8 cellular contexts compared by ENCODE assay signal in genomic region chr20:39050555-39050902, GRCh38.
DNase-seq lines count a peak whose midpoint lies in the region; ATAC-seq, FAIRE-seq and TF ChIP-seq lines count a peak whose summit lies in the region.

No MANE protein-coding gene starts in this region.

- H3K27me3 Mint-ChIP-seq in activated CD8-positive, alpha-beta memory T cell treated with anti-CD3 and anti-CD28 coated beads, Interleukin-2, amount 10 ng/mL, durations not matched to agents 7 days and 5 days, result peaks cover 7% of the 10 kb centered on the region
- peaks cover 10% of the 10 kb centered on the region for H3K27me3 Mint-ChIP-seq in activated CD4-positive, alpha-beta memory T cell treated with anti-CD3 and anti-CD28 coated beads, Interleukin-2, amount 10 ng/mL, durations not matched to agents 7 days and 5 days
- peaks cover 4% of the 10 kb centered on the region for H3K27me3 Mint-ChIP-seq in stimulated activated naive CD8-positive, alpha-beta T cell treated with anti-CD3 and anti-CD28 coated beads, Interleukin-15, amount 100 ng/mL, for 72 hours

- H3K27ac ChIP-seq in pancreas, result no peak overlapping the region

- H3K9ac ChIP-seq in iPS-15b (ENCODE audit: low read depth, low read length), result peak overlapping the region; percentile 41

- DNase-seq in activated CD8-positive, alpha-beta memory T cell treated with anti-CD3 and anti-CD28 coated beads, Interleukin-2, amount 10 ng/mL, durations not matched to agents 7 days and 5 days, result no peak
- no peak for DNase-seq in activated CD8-positive, alpha-beta memory T cell treated with anti-CD3 and anti-CD28 coated beads, Interleukin-2, amount 50 U/mL, for 48 hours
- DNase-seq in activated CD4-positive, alpha-beta memory T cell treated with anti-CD3 and anti-CD28 coated beads, Interleukin-2, amount 10 ng/mL, durations not matched to agents 7 days and 5 days, result no peak
- no peak for DNase-seq in stimulated activated naive CD8-positive, alpha-beta T cell treated with anti-CD3 and anti-CD28 coated beads, Interleukin-15, amount 100 ng/mL, for 72 hours
- DNase-seq in pancreas (no peak), left lobe of liver (ENCODE audit: low spot score) (no peak)

- 50 to 56% methylated on average over 4 of the region's 4 CpGs for WGBS in pancreas, 2 donors

- no peaks in the 10 kb centered on the region for H3K36me3 Mint-ChIP-seq in activated CD8-positive, alpha-beta memory T cell treated with anti-CD3 and anti-CD28 coated beads, Interleukin-2, amount 10 ng/mL, durations not matched to agents 7 days and 5 days
- H3K36me3 Mint-ChIP-seq in activated CD4-positive, alpha-beta memory T cell treated with anti-CD3 and anti-CD28 coated beads, Interleukin-2, amount 10 ng/mL, durations not matched to agents 7 days and 5 days (ENCODE audit: low read depth), result no peaks in the 10 kb centered on the region

- no peak for FAIRE-seq in pancreas (lab: Jason Lieb, UNC)

- no peaks in the 10 kb centered on the region for H3K4me1 ChIP-seq in iPS-15b (ENCODE audit: control insufficient read depth, insufficient read depth, low read length)
- H3K4me1 ChIP-seq in pancreas, result no peaks in the 10 kb centered on the region

- H3K4me3 Mint-ChIP-seq in activated CD8-positive, alpha-beta memory T cell treated with anti-CD3 and anti-CD28 coated beads, Interleukin-2, amount 10 ng/mL, durations not matched to agents 7 days and 5 days, result peak overlapping the region; percentile 75
- peak overlapping the region; percentile 76 for H3K4me3 Mint-ChIP-seq in activated CD4-positive, alpha-beta memory T cell treated with anti-CD3 and anti-CD28 coated beads, Interleukin-2, amount 10 ng/mL, durations not matched to agents 7 days and 5 days
- H3K4me3 Mint-ChIP-seq in stimulated activated naive CD8-positive, alpha-beta T cell treated with anti-CD3 and anti-CD28 coated beads, Interleukin-15, amount 100 ng/mL, for 72 hours, result peak overlapping the region; percentile 81 to 90

- POLR2A ChIA-PET in activated CD4-positive, alpha-beta memory T cell treated with anti-CD3 and anti-CD28 coated beads, Interleukin-2, amount 10 ng/mL, durations not matched to agents 7 days and 5 days (lab: Charles Lee), result interaction anchor here (0.6 to 1.0 kb wide), 2 partner anchors 89 to 124 kb away, joined by 5 to 6 read pairs; partner anchors contain the start of genes DHX35 and FAM83D

- H3K36me3 ChIP-seq in iPS-15b (ENCODE audit: control insufficient read depth, insufficient read depth, low read length), result no peaks in the 10 kb centered on the region
- no peaks in the 10 kb centered on the region for H3K36me3 ChIP-seq in pancreas

- no peak for ATAC-seq in activated CD8-positive, alpha-beta memory T cell treated with anti-CD3 and anti-CD28 coated beads, Interleukin-2, amount 10 ng/mL, durations not matched to agents 7 days and 5 days
- peak; percentile 3 for ATAC-seq in stimulated activated naive CD8-positive, alpha-beta T cell treated with anti-CD3 and anti-CD28 coated beads, Interleukin-15, amount 100 ng/mL, for 72 hours
- no peak for ATAC-seq in pancreas
- ATAC-seq in left lobe of liver, result no peak
- no peak for ATAC-seq in HG03039 (IDR thresholded peaks at IDR 0.05; ENCODE audit: unreplicated experiment)

- H3K27me3 ChIP-seq in iPS-15b (ENCODE audit: control insufficient read depth, insufficient read depth, low read length), result peaks cover 11% of the 10 kb centered on the region
- H3K27me3 ChIP-seq in pancreas, result no peaks in the 10 kb centered on the region

- H3K27ac Mint-ChIP-seq in activated CD8-positive, alpha-beta memory T cell treated with anti-CD3 and anti-CD28 coated beads, Interleukin-2, amount 10 ng/mL, durations not matched to agents 7 days and 5 days, result peak overlapping the region; percentile 17
- no peak overlapping the region for H3K27ac Mint-ChIP-seq in activated CD4-positive, alpha-beta memory T cell treated with anti-CD3 and anti-CD28 coated beads, Interleukin-2, amount 10 ng/mL, durations not matched to agents 7 days and 5 days
- H3K27ac Mint-ChIP-seq in stimulated activated naive CD8-positive, alpha-beta T cell treated with anti-CD3 and anti-CD28 coated beads, Interleukin-15, amount 100 ng/mL, for 72 hours, result no peak overlapping the region

- CTCF ChIA-PET in activated CD8-positive, alpha-beta memory T cell treated with anti-CD3 and anti-CD28 coated beads, Interleukin-2, amount 10 ng/mL, durations not matched to agents 7 days and 5 days (lab: Charles Lee), result interaction anchor here (0.6 to 7.4 kb wide), 34 partner anchors 11 to 1912 kb away, joined by 3 to 170 read pairs (median 6); partner anchors contain the start of genes DHX35 and FAM83D
- CTCF ChIA-PET in activated CD4-positive, alpha-beta memory T cell treated with anti-CD3 and anti-CD28 coated beads, Interleukin-2, amount 10 ng/mL, durations not matched to agents 7 days and 5 days (lab: Charles Lee), result interaction anchor here (0.6 to 6.3 kb wide), 24 partner anchors 9 to 403 kb away, joined by 3 to 94 read pairs (median 6); partner anchors contain the start of genes DHX35 and PPP1R16B

- TF ChIP-seq CTCF in pancreas (IDR thresholded peaks at IDR 0.05), result no peak

- no peaks in the 10 kb centered on the region for H3K9me3 ChIP-seq in iPS-15b (ENCODE audit: control insufficient read depth, insufficient read depth, low read length)
- no peaks in the 10 kb centered on the region for H3K9me3 ChIP-seq in pancreas

- H3K9me3 Mint-ChIP-seq in activated CD8-positive, alpha-beta memory T cell treated with anti-CD3 and anti-CD28 coated beads, Interleukin-2, amount 10 ng/mL, durations not matched to agents 7 days and 5 days (ENCODE audit: low read depth), result no peaks in the 10 kb centered on the region
- H3K9me3 Mint-ChIP-seq in activated CD4-positive, alpha-beta memory T cell treated with anti-CD3 and anti-CD28 coated beads, Interleukin-2, amount 10 ng/mL, durations not matched to agents 7 days and 5 days, result no peaks in the 10 kb centered on the region
- no peaks in the 10 kb centered on the region for H3K9me3 Mint-ChIP-seq in stimulated activated naive CD8-positive, alpha-beta T cell treated with anti-CD3 and anti-CD28 coated beads, Interleukin-15, amount 100 ng/mL, for 72 hours

- H3K4me3 ChIP-seq in iPS-15b (ENCODE audit: low read depth, low read length), result peak overlapping the region; percentile 71
- peak overlapping the region in 2 of 4 donors; percentile 69 to 81 for H3K4me3 ChIP-seq in pancreas

- peaks cover 14% of the 10 kb centered on the region for H3K4me1 Mint-ChIP-seq in activated CD8-positive, alpha-beta memory T cell treated with anti-CD3 and anti-CD28 coated beads, Interleukin-2, amount 10 ng/mL, durations not matched to agents 7 days and 5 days
- peaks cover 15% of the 10 kb centered on the region for H3K4me1 Mint-ChIP-seq in activated CD4-positive, alpha-beta memory T cell treated with anti-CD3 and anti-CD28 coated beads, Interleukin-2, amount 10 ng/mL, durations not matched to agents 7 days and 5 days
- peaks cover 13% of the 10 kb centered on the region for H3K4me1 Mint-ChIP-seq in stimulated activated naive CD8-positive, alpha-beta T cell treated with anti-CD3 and anti-CD28 coated beads, Interleukin-15, amount 100 ng/mL, for 72 hours

- intact Hi-C loops in pancreas (cut with DNase I), result no loop called here
